In the genomic region with DNA sequence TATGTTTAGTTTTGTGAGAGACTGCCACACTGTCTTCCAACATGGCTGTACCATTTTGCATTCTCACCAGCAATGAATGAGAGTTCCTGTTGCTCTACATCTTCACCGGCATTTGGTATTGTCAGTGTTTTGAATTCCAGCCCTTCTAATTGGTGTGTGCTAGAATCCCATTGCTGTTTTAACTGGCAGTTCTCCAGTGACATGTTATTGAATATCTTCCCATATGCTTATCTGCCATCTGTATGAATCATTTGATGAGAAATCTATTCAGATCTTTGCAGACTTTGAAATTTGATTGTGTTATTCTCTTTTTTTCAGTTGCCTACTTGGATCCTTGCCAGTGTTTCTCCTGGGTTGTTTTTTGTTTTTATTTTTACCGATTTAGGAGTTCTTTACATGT, we compare ENCODE assay signal across 31 cellular contexts.
DNase-seq lines count a peak whose midpoint lies in the region; ATAC-seq and TF ChIP-seq lines count a peak whose summit lies in the region.
"Had no signal": no experiment of that assay in that cellular context is flagged by ENCODE, and none has a peak within 500 bp of the region (broad histone marks: within the 10 kb centered on the region; RNA-seq: fewer than 3 reads in every experiment).

No MANE protein-coding gene starts in this region.

- H3K27me3 Mint-ChIP-seq in activated T-cell treated with anti-CD3 and anti-CD28 coated beads, Interleukin-2, amount 50 U/mL, for 72 hours (ENCODE audit: low read depth), result peaks cover 23% of the 10 kb centered on the region

- DNase-seq in AG04449 (ENCODE audit: low read depth, low spot score) (peak; percentile 56), HT1080 (ENCODE audit: low read depth) (peak; percentile 30), astrocyte of the spinal cord (ENCODE audit: low read depth, low spot score) (peak; percentile 55), fibroblast of villous mesenchyme (ENCODE audit: low read depth) (peak; percentile 45), lower leg skin (ENCODE audit: low spot score in 2 of 2) (no peak), NCI-H2107 treated with DMSO at 0.1 percent for 48 hours (lab: John Stamatoyannopoulos, UW; ENCODE audit: unreplicated experiment) (no peak)
- no peak for DNase-seq in activated T-cell treated with anti-CD3 and anti-CD28 coated beads, Interleukin-2, amount 50 U/mL, for 72 hours
- DNase-seq: activated CD4-positive, alpha-beta T cell treated with anti-CD3 and anti-CD28 coated beads for 48 hours; AML-193; anterior cingulate cortex; caudate nucleus; CD4-positive, alpha-beta T cell; dorsolateral prefrontal cortex; Karpas-422; left ventricle myocardium superior; MV-4-11; NCI-H1436 treated with DMSO at 0.1 percent for 48 hours; NCI-H2081 treated with DMSO at 0.1 percent for 48 hours; NCI-H446 treated with DMSO at 0.1 percent for 48 hours; NCI-H774; posterior cingulate gyrus; stimulated activated CD8-positive, alpha-beta memory T cell treated with anti-CD3 and anti-CD28 coated beads, Interleukin-4, amount 100 ng/mL, for 48 hours; SW 1271 had no signal

- H3K9me3 Mint-ChIP-seq in activated T-cell treated with anti-CD3 and anti-CD28 coated beads, Interleukin-2, amount 50 U/mL, for 72 hours, result no peaks in the 10 kb centered on the region

- H3K27ac Mint-ChIP-seq in activated T-cell treated with anti-CD3 and anti-CD28 coated beads, Interleukin-2, amount 50 U/mL, for 72 hours, result no peak overlapping the region
- H3K27ac Mint-ChIP-seq: activated naive CD4-positive, alpha-beta T cell treated with anti-CD3 and anti-CD28 coated beads, Interleukin-2, amount 50 U/mL, for 72 hours; CD4-positive, alpha-beta T cell; neural progenitor cell; stimulated activated naive CD8-positive, alpha-beta T cell treated with anti-CD3 and anti-CD28 coated beads, Interleukin-15, Interleukin-2, amounts not matched to agents 100 ng/mL and 50 ng/mL, for 24 hours had no signal

- H3K4me3 ChIP-seq in AG04449 (ENCODE audit: low read depth, low read length), result no peak overlapping the region
- H3K4me3 ChIP-seq in astrocyte of the spinal cord (ENCODE audit: low read depth, low read length), result no peak overlapping the region
- H3K4me3 ChIP-seq in fibroblast of villous mesenchyme (ENCODE audit: low read depth, low read length), result no peak overlapping the region
- H3K4me3 ChIP-seq in lower leg skin (ENCODE audit: low read depth, poor library complexity, severe bottlenecking), result no peak overlapping the region
- H3K4me3 ChIP-seq: dorsolateral prefrontal cortex, GM12878, neural progenitor cell, right atrium auricular region, vagina had no signal

- TF ChIP-seq POLR2A in lower leg skin (IDR thresholded peaks at IDR 0.05), result no peak

- in situ Hi-C loops in astrocyte of the spinal cord (cut with HindIII; ENCODE audit: low sequenced_read_pairs), result no loop called here

- POLR2A ChIA-PET in AG04449 (lab: Yijun Ruan, JAX), result no interaction called here

- TF ChIP-seq CTCF in AG04449 (IDR thresholded peaks at IDR 0.05; ENCODE audit: insufficient read depth, low read length, missing control alignments) (no peak), astrocyte of the spinal cord (IDR thresholded peaks at IDR 0.05; ENCODE audit: low read depth, low read length) (no peak), fibroblast of villous mesenchyme (IDR thresholded peaks at IDR 0.05; ENCODE audit: insufficient read depth, low read depth, low read length) (no peak), lower leg skin (IDR thresholded peaks at IDR 0.05) (no peak)

- 34 to 51% methylated on average over 2 of the region's 2 CpGs for WGBS in lower leg skin, 2 donors

- peaks cover 0 to 7% of the 10 kb centered on the region in 2 donors for H3K36me3 Mint-ChIP-seq in activated T-cell treated with anti-CD3 and anti-CD28 coated beads, Interleukin-2, amount 50 U/mL, for 72 hours (ENCODE audit: insufficient read depth in 2 of 2)
- H3K36me3 Mint-ChIP-seq: neural progenitor cell had no signal

- intact Hi-C loops in lower leg skin (cut with DNase I; ENCODE audit: low total_unique reads), result no loop called here

- no peak overlapping the region for H3K4me3 Mint-ChIP-seq in activated T-cell treated with anti-CD3 and anti-CD28 coated beads, Interleukin-2, amount 50 U/mL, for 72 hours
- H3K4me3 Mint-ChIP-seq: CD4-positive, alpha-beta T cell; neural progenitor cell; stimulated activated naive CD8-positive, alpha-beta T cell treated with anti-CD3 and anti-CD28 coated beads, Interleukin-15, Interleukin-2, amounts not matched to agents 100 ng/mL and 50 ng/mL, for 24 hours had no signal

- no peak for ATAC-seq in activated T-cell treated with anti-CD3 and anti-CD28 coated beads, Interleukin-2, amount 50 U/mL, for 72 hours (replicated peaks in 1 of 2)
- ATAC-seq in HG03159 (IDR thresholded peaks at IDR 0.05; ENCODE audit: unreplicated experiment), result no peak
- ATAC-seq: activated naive CD4-positive, alpha-beta T cell treated with anti-CD3 and anti-CD28 coated beads, Interleukin-2, amount 50 U/mL, for 72 hours; GM12878; HepG2; left ventricle myocardium superior had no signal

- H3K4me1 Mint-ChIP-seq in activated T-cell treated with anti-CD3 and anti-CD28 coated beads, Interleukin-2, amount 50 U/mL, for 72 hours (ENCODE audit: low read depth), result peaks cover 9% of the 10 kb centered on the region

- CTCF ChIA-PET in AG04449 (lab: Yijun Ruan, JAX), result no interaction called here

Comparison
In these comparisons a context has a peak if more than half of its experiments do, and no peak if none do; other contexts are left out.
1. DNase-seq: peak in AG04449 (single experiment), HT1080 (single experiment), astrocyte of the spinal cord (single experiment) and fibroblast of villous mesenchyme (single experiment); none in lower leg skin (0 of 2), activated T-cell treated with anti-CD3 and anti-CD28 coated beads, Interleukin-2, amount 50 U/mL, for 72 hours (0 of 2) and NCI-H2107 treated with DMSO at 0.1 percent for 48 hours (single experiment).